8 cellular contexts compared by ENCODE assay signal in the genomic region with DNA sequence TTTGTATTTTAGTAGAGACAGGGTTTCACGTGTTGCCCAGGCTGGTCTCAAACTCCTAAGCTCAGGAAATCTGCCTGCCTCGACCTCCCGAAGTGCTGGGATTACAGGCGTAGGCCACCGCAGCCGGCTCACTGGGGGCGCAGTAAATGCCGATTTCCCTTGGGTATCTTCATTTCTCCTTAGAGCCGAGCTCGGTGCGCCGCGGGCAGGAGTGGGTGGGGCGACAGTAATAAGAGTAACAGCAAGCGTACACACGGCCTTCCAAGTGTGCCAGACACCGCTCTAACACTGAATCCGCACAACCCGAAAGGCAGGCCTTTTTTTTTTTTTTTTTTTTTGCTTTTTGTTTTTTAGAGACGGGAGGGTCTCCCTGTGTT. TPM values are rescaled to one million over a fixed set of nuclear protein-coding genes. Genes with fewer than 3 reads are reported as not detected.
A peak's percentile ranks its signal among the peaks of the same experiment; 100 is the strongest.
DNase-seq lines count a peak whose midpoint lies in the region; ATAC-seq and TF ChIP-seq lines count a peak whose summit lies in the region.

No MANE protein-coding gene starts in this region.

- peak overlapping the region; percentile 92 to 98 (median 97) for H3K4me3 Mint-ChIP-seq in T-cell

- peak overlapping the region; percentile 98 to 99 for H3K27ac Mint-ChIP-seq in T-cell

- H3K27me3 Mint-ChIP-seq in T-cell: no peaks in the 10 kb centered on the region

- H3K4me1 ChIP-seq in A673 (ENCODE audit: insufficient read depth, low read length, poor library complexity, severe bottlenecking): peaks cover 13% of the 10 kb centered on the region

- ATAC-seq in GM18873 (IDR thresholded peaks at IDR 0.05; ENCODE audit: low FRiP score, unreplicated experiment) (peak; percentile 6), HG03457 (IDR thresholded peaks at IDR 0.05; ENCODE audit: unreplicated experiment) (peak; percentile 13), T-cell (replicated peaks in 1 of 4) (peak; percentile 42 to 61 (median 50))

- H3K36me3 ChIP-seq in A673 (ENCODE audit: insufficient read depth, low read length, poor library complexity, severe bottlenecking): peaks cover 26% of the 10 kb centered on the region

- TSS peak; percentile 94 for BruUV-seq in A673 (replicated peaks; lab: Mats Ljungman, UMichigan)

- H3K4me3 ChIP-seq in A673 (ENCODE audit: low read depth, low read length, poor library complexity, severe bottlenecking) (peak overlapping the region; percentile 81), astrocyte of the cerebellum (ENCODE audit: low read depth, low read length) (peak overlapping the region; percentile 92), iPS-18c (ENCODE audit: insufficient read depth, low read depth, low read length) (peak overlapping the region; percentile 94)

- H3K27ac ChIP-seq in A673 (ENCODE audit: low read depth, low read length, poor library complexity, severe bottlenecking): peak overlapping the region; percentile 86

- H3K9me3 ChIP-seq in A673 (ENCODE audit: low read depth, low read length, poor library complexity, severe bottlenecking): no peaks in the 10 kb centered on the region
- no peaks in the 10 kb centered on the region for H3K9me3 ChIP-seq in iPS-18c (ENCODE audit: control insufficient read depth, insufficient read depth, low read length)

- TF ChIP-seq CTCF in A673 (conservative IDR thresholded peaks at IDR 0.05; ENCODE audit: low read depth, low read length) (no peak), astrocyte of the cerebellum (IDR thresholded peaks at IDR 0.05; ENCODE audit: low read depth, low read length, missing control alignments) (no peak)

- intact Hi-C loops in A673 (cut with micrococcal nuclease; ENCODE audit: unreplicated experiment): loop anchor here (5.0 to 10.0 kb wide), 2 partner anchors 393 to 811 kb away; a partner anchor contains a TSS

- DNase-seq in A673 (ENCODE audit: low spot score) (peak; percentile 75), T-cell (peak in 33 of 34 experiments; percentile 22 to 70 (median 53)), astrocyte of the cerebellum (ENCODE audit: low read depth) (no peak), cortex of kidney (lab: John Stamatoyannopoulos, UW) (no peak)
- peak; percentile 46 for DNase-seq in stimulated activated CD4-positive, alpha-beta T cell treated with anti-CD3 and anti-CD28 coated beads, Interleukin-2, amount 100 ng/mL, for 4 hours (ENCODE audit: low read depth)

- peaks cover 54 to 65% (median 60%) of the 10 kb centered on the region in 3 donors for H3K4me1 Mint-ChIP-seq in T-cell

- H3K27me3 ChIP-seq in A673 (replicated peaks; ENCODE audit: insufficient read depth, low read depth, low read length, poor library complexity): no peaks in the 10 kb centered on the region

- CTCF ChIA-PET in A673 (lab: Charles Lee) (interaction anchor here (0.7 kb wide), 1 partner anchor 12 kb away, joined by 5 read pairs; no protein-coding TSS in a partner anchor), T-cell (lab: Charles Lee) (interaction anchor here (0.5 to 4.4 kb wide), 4 partner anchors 11 to 302 kb away, joined by 4 to 29 read pairs (median 5); no protein-coding TSS in a partner anchor)

- in situ Hi-C loops in astrocyte of the cerebellum (cut with HindIII; ENCODE audit: low sequenced_read_pairs): no loop called here

- no peaks in the 10 kb centered on the region for H3K9me3 Mint-ChIP-seq in T-cell

- H3K36me3 Mint-ChIP-seq in T-cell: peaks cover 8% of the 10 kb centered on the region

- POLR2A ChIA-PET in A673 (lab: Charles Lee; ENCODE audit: low non-redundant PET) (no interaction called here), T-cell (lab: Charles Lee) (interaction anchor here (0.6 to 0.7 kb wide), 3 partner anchors 10 to 279 kb away, joined by 3 to 7 read pairs (median 4); no protein-coding TSS in a partner anchor)

RNA-seq across cellular contexts. Expression of a gene that starts 0.5 kb away (rescaled TPM):
- 133 and 144 TPM in 2 replicates for total RNA-seq in A673 (2021)
- 10 to 100 TPM; 64.0 to 84.3 (median 75.1) TPM for total RNA-seq in T-cell

RNA-seq across cellular contexts. Expression of a gene that starts 24.6 kb away (rescaled TPM):
- total RNA-seq in A673 (2021): 91.1 and 96.1 TPM in 2 replicates
- 100 to 1,000 TPM in 3 of 5 donors, 10 to 100 TPM in 2; 89.4 to 116 (median 101) TPM for total RNA-seq in T-cell

Comparison
In these comparisons a context has a peak if more than half of its experiments do, and no peak if none do; other contexts are left out.
1. DNase-seq: peak in A673 (single experiment), T-cell (33 of 34) and stimulated activated CD4-positive, alpha-beta T cell treated with anti-CD3 and anti-CD28 coated beads, Interleukin-2, amount 100 ng/mL, for 4 hours (single experiment); none in astrocyte of the cerebellum (single experiment) and cortex of kidney (single experiment).
2. Peak in every context shown above with its lines, with median percentiles within 50 percentile points of each other: H3K4me3 ChIP-seq and ATAC-seq.